In the genomic region with DNA sequence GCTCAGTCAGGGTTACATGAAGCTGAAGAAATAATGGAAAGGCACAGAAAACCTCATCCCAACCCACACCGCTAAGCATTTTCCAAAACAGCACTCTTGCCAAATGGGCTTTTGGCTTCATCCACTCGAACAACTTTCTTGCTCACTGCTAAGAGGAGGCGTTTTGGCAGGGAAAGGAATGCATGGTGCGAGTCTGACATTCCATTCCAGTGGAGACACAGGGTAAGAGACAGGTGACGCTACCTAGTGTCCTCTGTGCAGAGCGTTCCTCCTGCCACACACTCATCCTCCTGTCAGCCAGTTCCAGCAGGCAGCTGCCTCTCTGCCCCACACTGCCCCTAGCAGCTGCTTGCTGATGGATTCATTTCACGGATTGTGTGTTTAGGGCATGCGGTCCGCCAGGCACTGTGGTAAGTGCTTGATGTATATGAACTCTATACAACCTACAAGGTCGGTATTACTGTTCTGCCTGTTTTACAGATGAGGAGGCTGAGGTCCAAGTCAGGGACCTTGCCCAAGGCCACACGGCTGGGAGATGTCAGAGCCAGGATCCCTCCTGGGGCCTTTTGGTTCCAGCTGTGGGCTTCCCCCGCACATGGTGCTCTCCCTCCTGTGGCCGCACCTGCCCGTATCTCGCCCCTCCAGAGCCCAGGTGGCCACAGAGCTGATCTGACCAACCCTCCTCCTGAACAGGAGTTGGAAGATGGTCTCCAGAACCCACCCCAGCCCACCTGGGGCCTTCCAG, we compare ENCODE assay signal across 11 cellular contexts. TPM values are rescaled to one million over a fixed set of nuclear protein-coding genes. Genes with fewer than 3 reads are reported as not detected.
DNase-seq lines count a peak whose midpoint lies in the region; ATAC-seq, FAIRE-seq and TF ChIP-seq lines count a peak whose summit lies in the region.
"Had no signal": no experiment of that assay in that cellular context is flagged by ENCODE, and none has a peak within 500 bp of the region (broad histone marks: within the 10 kb centered on the region; RNA-seq: fewer than 3 reads in every experiment).

No MANE protein-coding gene starts in this region.

- no peak for TF ChIP-seq CTCF in left lung (IDR thresholded peaks at IDR 0.05)
- TF ChIP-seq CTCF in kidney (IDR thresholded peaks at IDR 0.05; ENCODE audit: borderline replicate concordance, extremely low read depth, insufficient read depth): no peak

- H3K4me3 ChIP-seq in left lung (no peak overlapping the region), kidney (ENCODE audit: low read length in 2 of 2) (no peak overlapping the region)
- H3K4me3 ChIP-seq: adrenal gland, BLaER1 had no signal

- no peaks in the 10 kb centered on the region for H3K9me3 ChIP-seq in left lung
- H3K9me3 ChIP-seq in kidney (ENCODE audit: control insufficient read depth in 1 of 2, low read length in 2 of 2): no peaks in the 10 kb centered on the region
- H3K9me3 ChIP-seq: adrenal gland had no signal

- FAIRE-seq in urothelium cell line (lab: Jason Lieb, UNC) (no peak), kidney (lab: Jason Lieb, UNC) (no peak)

- peaks cover 0 to 2% of the 10 kb centered on the region in 2 donors for H3K27me3 ChIP-seq in left lung
- H3K27me3 ChIP-seq: adrenal gland, BLaER1 had no signal

- H3K4me1 ChIP-seq in left lung (peaks cover 0 to 10% of the 10 kb centered on the region in 2 donors), kidney (ENCODE audit: control insufficient read depth in 1 of 2, insufficient read depth in 1 of 2, low read depth in 1 of 2, low read length in 2 of 2) (peaks cover 0 to 5% of the 10 kb centered on the region in 2 donors)
- H3K4me1 ChIP-seq: adrenal gland, BLaER1 had no signal

- no peaks in the 10 kb centered on the region for H3K36me3 ChIP-seq in left lung
- no peaks in the 10 kb centered on the region for H3K36me3 ChIP-seq in kidney (ENCODE audit: control insufficient read depth in 1 of 2, insufficient read depth in 2 of 2, low read length in 2 of 2)
- H3K36me3 ChIP-seq: adrenal gland, BLaER1 had no signal

- no peak overlapping the region for H3K27ac ChIP-seq in left lung
- no peak overlapping the region for H3K27ac ChIP-seq in kidney (ENCODE audit: low read depth in 2 of 2, low read length in 2 of 2)
- H3K27ac ChIP-seq: adrenal gland, BLaER1 had no signal

- DNase-seq in NCI-H82 (lab: John Stamatoyannopoulos, UW): peak; percentile 33
- no peak for DNase-seq in NCI-H82 treated with DMSO at 0.1 percent for 48 hours (lab: John Stamatoyannopoulos, UW; ENCODE audit: unreplicated experiment)
- DNase-seq in astrocyte of the hippocampus (ENCODE audit: low read depth, low spot score): peak; percentile 95
- DNase-seq in left lung: no peak
- peak; percentile 65 for DNase-seq in urothelium cell line (ENCODE audit: low spot score)
- no peak for DNase-seq in activated CD4-positive, alpha-beta T cell treated with anti-CD3 and anti-CD28 coated beads for 4 hours
- DNase-seq in kidney: no peak
- DNase-seq: SW 1271 had no signal

- intact Hi-C loops in left lung (cut with DNase I) (no loop called here), kidney (cut with DNase I) (no loop called here)

- H3K9ac ChIP-seq in kidney (ENCODE audit: low read length in 2 of 2): no peak overlapping the region
- H3K9ac ChIP-seq: BLaER1 had no signal

- peak; percentile 68 for ATAC-seq in left lung
- no peak for ATAC-seq in HG02870 (IDR thresholded peaks at IDR 0.05; ENCODE audit: unreplicated experiment)

RNA-seq across cellular contexts. Expression of gene BACE2, which starts 25.7 kb away (rescaled TPM):
- total RNA-seq in left lung (10 to 100 TPM; 41.5 to 44.6 TPM), kidney (65.7 TPM)
- 55.5 TPM for polyA plus RNA-seq in kidney (ENCODE audit: insufficient read depth, low read depth, low replicate concordance)

Comparison
In these comparisons a context has a peak if more than half of its experiments do, and no peak if none do; other contexts are left out.
1. DNase-seq: peak in NCI-H82 (single experiment), astrocyte of the hippocampus (single experiment) and urothelium cell line (single experiment); none in NCI-H82 treated with DMSO at 0.1 percent for 48 hours (single experiment), left lung (0 of 2), activated CD4-positive, alpha-beta T cell treated with anti-CD3 and anti-CD28 coated beads for 4 hours (0 of 2) and kidney (single experiment).